Comparison of ENCODE assay signal across 15 cellular contexts in the genomic region with DNA sequence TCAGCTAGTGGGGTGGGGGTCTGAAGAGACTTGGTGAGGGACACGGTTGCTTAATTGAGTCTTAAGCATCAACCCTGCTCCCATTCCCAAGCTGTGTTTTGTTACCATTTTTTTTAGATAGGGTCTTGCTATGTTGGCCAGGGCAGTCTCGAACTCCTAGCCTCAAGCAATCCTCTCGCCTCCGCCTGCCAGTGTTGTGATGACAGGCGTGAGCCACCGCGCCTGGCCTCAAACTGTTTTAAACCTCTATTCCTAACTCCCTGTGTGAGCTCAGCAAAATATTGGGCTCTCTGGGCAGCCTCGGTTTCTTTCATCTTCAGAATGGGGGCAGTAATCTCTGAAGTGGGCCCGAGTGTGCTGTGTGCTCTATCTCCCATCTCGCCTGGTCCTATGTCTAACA. TPM values are rescaled to one million over a fixed set of nuclear protein-coding genes. Genes with fewer than 3 reads are reported as not detected.
DNase-seq lines count a peak whose midpoint lies in the region; ATAC-seq, FAIRE-seq and TF ChIP-seq lines count a peak whose summit lies in the region.
"Had no signal": no experiment of that assay in that cellular context is flagged by ENCODE, and none has a peak within 500 bp of the region (broad histone marks: within the 10 kb centered on the region; RNA-seq: fewer than 3 reads in every experiment).

No MANE protein-coding gene starts in this region.

- H4K5ac ChIP-seq in H1 (ENCODE audit: insufficient read length, low read depth, low read length) = no peak overlapping the region

- H3K36me3 ChIP-seq in HEK293 (ENCODE audit: control insufficient read depth in 2 of 2, insufficient read depth in 1 of 2, low read length in 2 of 2) = no peaks in the 10 kb centered on the region
- H3K36me3 ChIP-seq in H1 (ENCODE audit: control insufficient read depth in 2 of 4, insufficient read depth in 4 of 4, low read length in 3 of 4) = no peaks in the 10 kb centered on the region
- H3K36me3 ChIP-seq: brain microvascular endothelial cell, esophagus squamous epithelium, heart right ventricle had no signal

- WGBS in H1 (ENCODE audit: extremely low coverage in 1 of 2, insufficient coverage in 1 of 2, insufficient read length in 1 of 2, insufficient replicate concordance in 2 of 2, low coverage in 1 of 2, low lambda C conversion rate in 2 of 2, missing lambda C conversion rate in 1 of 2), 2 experiments = 35% methylated on average over 9 of the region's 10 CpGs; no CpG with 5 or more reads in 1 of the 2 experiments

- no peaks in the 10 kb centered on the region for H3K9me3 ChIP-seq in HEK293 (ENCODE audit: control insufficient read depth, insufficient read depth, low read depth, low read length)
- no peaks in the 10 kb centered on the region for H3K9me3 ChIP-seq in H1 (ENCODE audit: insufficient read depth in 2 of 2, low read depth in 1 of 2, low read length in 1 of 2)
- H3K9me3 ChIP-seq: esophagus squamous epithelium, heart right ventricle had no signal

- H3K4me1 Mint-ChIP-seq in activated naive CD4-positive, alpha-beta T cell treated with anti-CD3 and anti-CD28 coated beads, Interleukin-2, amount 10 ng/mL, durations not matched to agents 7 days and 5 days = peaks cover 45% of the 10 kb centered on the region
- H3K4me1 Mint-ChIP-seq in osteocyte (ENCODE audit: unreplicated experiment) = peaks cover 12% of the 10 kb centered on the region

- CTCF ChIA-PET in activated naive CD4-positive, alpha-beta T cell treated with anti-CD3 and anti-CD28 coated beads, Interleukin-2, amount 10 ng/mL, durations not matched to agents 7 days and 5 days (lab: Charles Lee) = no interaction called here
- CTCF ChIA-PET in HEK293 (lab: Yijun Ruan, JAX) = interaction anchor here (1.5 kb wide), 1 partner anchor 31 kb away, joined by 3 read pairs; no protein-coding TSS in a partner anchor
- CTCF ChIA-PET in H1 (lab: Charles Lee; ENCODE audit: partially characterized antibody) = interaction anchor here (1.1 to 1.6 kb wide), 2 partner anchors 21 to 105 kb away, joined by 4 read pairs; no protein-coding TSS in a partner anchor

- H3K4me1 ChIP-seq in HEK293 (ENCODE audit: control insufficient read depth, insufficient read depth, low read length) = no peaks in the 10 kb centered on the region
- H3K4me1 ChIP-seq in H1 (replicated peaks in 1 of 4; ENCODE audit: control insufficient read depth in 3 of 4, insufficient read depth in 4 of 4, low read length in 3 of 4) = peaks cover 0 to 27% (median 10%) of the 10 kb centered on the region in 4 experiments

- H3K4me2 ChIP-seq in H1 (ENCODE audit: insufficient read depth in 1 of 2, low read depth in 2 of 2, low read length in 2 of 2) = peak overlapping the region; percentile 66 to 94

- no peak for TF ChIP-seq RAD21 in H1 (IDR thresholded peaks at IDR 0.05 in 1 of 2, conservative IDR thresholded peaks at IDR 0.05 in 1 of 2; ENCODE audit: low read depth in 2 of 2, low read length in 2 of 2)

- no peak overlapping the region for H3K23ac ChIP-seq in H1 (ENCODE audit: insufficient read length)

- no peak overlapping the region for H2BK120ac ChIP-seq in H1 (replicated peaks; ENCODE audit: low read depth, low read length)

- no peak overlapping the region for H3K56ac ChIP-seq in H1 (replicated peaks; ENCODE audit: insufficient read length, low read depth, low read length)

- no peak overlapping the region for H3K9ac ChIP-seq in H1 (replicated peaks in 1 of 4; ENCODE audit: extremely low read depth in 1 of 4, low read depth in 3 of 4, low read length in 3 of 4)

- no peak for TF ChIP-seq EP300 in H1 (IDR thresholded peaks at IDR 0.05; ENCODE audit: borderline replicate concordance in 1 of 2, low read depth in 2 of 2, low read length in 2 of 2)

- H4K8ac ChIP-seq in H1 (ENCODE audit: extremely low read depth, insufficient read depth, low read length) = no peak overlapping the region

- peaks cover 0 to 5% of the 10 kb centered on the region in 2 experiments for H4K20me1 ChIP-seq in H1 (replicated peaks in 1 of 2; ENCODE audit: control insufficient read depth in 1 of 2, insufficient read depth in 2 of 2, low read length in 2 of 2)

- no peak for FAIRE-seq in H1 (lab: Jason Lieb, UNC)

- no peak overlapping the region for H3K14ac ChIP-seq in H1 (ENCODE audit: insufficient read length)

- H3K36me3 Mint-ChIP-seq in activated naive CD4-positive, alpha-beta T cell treated with anti-CD3 and anti-CD28 coated beads, Interleukin-2, amount 10 ng/mL, durations not matched to agents 7 days and 5 days = peaks cover 2% of the 10 kb centered on the region
- H3K36me3 Mint-ChIP-seq in activated naive CD4-positive, alpha-beta T cell treated with anti-CD3 and anti-CD28 coated beads, Interleukin-2, amount 50 U/mL, for 72 hours = no peaks in the 10 kb centered on the region
- no peaks in the 10 kb centered on the region for H3K36me3 Mint-ChIP-seq in osteocyte (ENCODE audit: unreplicated experiment)

- DNase-seq in activated naive CD4-positive, alpha-beta T cell treated with anti-CD3 and anti-CD28 coated beads, Interleukin-2, amount 10 ng/mL, durations not matched to agents 7 days and 5 days = no peak
- DNase-seq in activated naive CD4-positive, alpha-beta T cell treated with anti-CD3 and anti-CD28 coated beads, Interleukin-2, amount 50 U/mL, for 72 hours (ENCODE audit: low spot score in 2 of 2) = no peak
- DNase-seq in H1 (ENCODE audit: low read depth in 1 of 2, low spot score in 2 of 2) (no peak), osteocyte (ENCODE audit: extremely low spot score, unreplicated experiment) (no peak), NCI-H69 (lab: John Stamatoyannopoulos, UW) (no peak)
- DNase-seq: brain microvascular endothelial cell, DMS 273 treated with DMSO at 0.1 percent for 48 hours, esophagus squamous epithelium, heart right ventricle, NCI-H446 treated with DMSO at 0.1 percent for 48 hours, SIG-M5, T1000 had no signal

- peaks cover 9% of the 10 kb centered on the region; the same call in 1 of the 2 replicates for H3K23me2 ChIP-seq in H1 (ENCODE audit: low read depth, low read length)

- no peak overlapping the region for H3K27ac Mint-ChIP-seq in activated naive CD4-positive, alpha-beta T cell treated with anti-CD3 and anti-CD28 coated beads, Interleukin-2, amount 10 ng/mL, durations not matched to agents 7 days and 5 days
- H3K27ac Mint-ChIP-seq in activated naive CD4-positive, alpha-beta T cell treated with anti-CD3 and anti-CD28 coated beads, Interleukin-2, amount 50 U/mL, for 72 hours = no peak overlapping the region
- no peak overlapping the region for H3K27ac Mint-ChIP-seq in osteocyte (ENCODE audit: unreplicated experiment)

- no peak overlapping the region for H3K27ac ChIP-seq in HEK293 (ENCODE audit: extremely low read depth, low read depth, low read length)
- H3K27ac ChIP-seq in H1 (ENCODE audit: low read depth, low read length) = no peak overlapping the region
- H3K27ac ChIP-seq: brain microvascular endothelial cell had no signal

- no peak overlapping the region for H2BK15ac ChIP-seq in H1 (ENCODE audit: low read length)

- no peak overlapping the region for H2BK5ac ChIP-seq in H1 (ENCODE audit: low read depth, low read length)

- H2AFZ ChIP-seq in H1 (ENCODE audit: low read length) = no peak overlapping the region

- no peak for ATAC-seq in activated naive CD4-positive, alpha-beta T cell treated with anti-CD3 and anti-CD28 coated beads, Interleukin-2, amount 50 U/mL, for 72 hours
- ATAC-seq in GM18511 (IDR thresholded peaks at IDR 0.05; ENCODE audit: unreplicated experiment) (no peak), HG02981 (IDR thresholded peaks at IDR 0.05; ENCODE audit: unreplicated experiment) (no peak)
- ATAC-seq: heart right ventricle had no signal

- H3K9me3 Mint-ChIP-seq in activated naive CD4-positive, alpha-beta T cell treated with anti-CD3 and anti-CD28 coated beads, Interleukin-2, amount 10 ng/mL, durations not matched to agents 7 days and 5 days = no peaks in the 10 kb centered on the region
- H3K9me3 Mint-ChIP-seq in activated naive CD4-positive, alpha-beta T cell treated with anti-CD3 and anti-CD28 coated beads, Interleukin-2, amount 50 U/mL, for 72 hours = no peaks in the 10 kb centered on the region
- H3K9me3 Mint-ChIP-seq in osteocyte (ENCODE audit: unreplicated experiment) = no peaks in the 10 kb centered on the region

- no peak overlapping the region for H2BK20ac ChIP-seq in H1 (ENCODE audit: low read length)

- TF ChIP-seq POLR2A in H1 (IDR thresholded peaks at IDR 0.05; ENCODE audit: control extremely low read depth in 1 of 2, low read depth in 2 of 2, low read length in 2 of 2) = no peak

- no peak overlapping the region for H3K18ac ChIP-seq in H1 (ENCODE audit: extremely low read depth, low read length)

- peak overlapping the region; percentile 8 for H3K4me3 Mint-ChIP-seq in activated naive CD4-positive, alpha-beta T cell treated with anti-CD3 and anti-CD28 coated beads, Interleukin-2, amount 10 ng/mL, durations not matched to agents 7 days and 5 days
- peak overlapping the region; percentile 28 for H3K4me3 Mint-ChIP-seq in osteocyte (ENCODE audit: unreplicated experiment)

- no peaks in the 10 kb centered on the region for H3K79me2 ChIP-seq in H1 (ENCODE audit: control insufficient read depth in 1 of 2, insufficient read depth in 2 of 2, low read length in 2 of 2)

- H4K91ac ChIP-seq in H1 (replicated peaks; ENCODE audit: insufficient read length, low read length) = no peak overlapping the region

- H3K4me3 ChIP-seq in HEK293 (ENCODE audit: low read depth, low read length) (no peak overlapping the region), H1 (ENCODE audit: extremely low read depth in 1 of 4, insufficient read depth in 2 of 4, low read depth in 3 of 4, low read length in 4 of 4) (peak overlapping the region in 2 of 4 experiments; percentile 58 to 70; a peak in 3 of 8 replicates)

- POLR2A ChIA-PET in HEK293 (lab: Yijun Ruan, JAX) (interaction anchor here (1.2 to 2.0 kb wide), 2 partner anchors 8 to 22 kb away, joined by 3 to 12 read pairs; no protein-coding TSS in a partner anchor), H1 (lab: Charles Lee; ENCODE audit: partially characterized antibody) (interaction anchor here (0.6 to 1.4 kb wide), 3 partner anchors 25 to 29 kb away, joined by 3 to 4 read pairs (median 3); no protein-coding TSS in a partner anchor)

- H2AK5ac ChIP-seq in H1 (ENCODE audit: low read depth, low read length) = no peak overlapping the region

- H3K27me3 ChIP-seq in H1 (replicated peaks in 1 of 4; ENCODE audit: control insufficient read depth in 3 of 4, extremely low read depth in 1 of 4, insufficient read depth in 3 of 4, low read length in 3 of 4) = peaks cover 43 to 81% (median 65%) of the 10 kb centered on the region in 4 experiments
- H3K27me3 ChIP-seq: brain microvascular endothelial cell, esophagus squamous epithelium had no signal

- H3K79me1 ChIP-seq in H1 (ENCODE audit: low read depth, low read length) = no peaks in the 10 kb centered on the region

- no peak for TF ChIP-seq CTCF in HEK293 (tag by site-specific recombination; IDR thresholded peaks at IDR 0.05)
- TF ChIP-seq CTCF in H1 (IDR thresholded peaks at IDR 0.05; ENCODE audit: control extremely low read depth in 1 of 3, insufficient read depth in 1 of 3, low read depth in 1 of 3, low read length in 3 of 3) = no peak
- TF ChIP-seq CTCF in osteocyte (IDR thresholded peaks at IDR 0.05) = no peak

- H3K27me3 Mint-ChIP-seq in activated naive CD4-positive, alpha-beta T cell treated with anti-CD3 and anti-CD28 coated beads, Interleukin-2, amount 10 ng/mL, durations not matched to agents 7 days and 5 days = peaks cover 34% of the 10 kb centered on the region
- no peaks in the 10 kb centered on the region for H3K27me3 Mint-ChIP-seq in osteocyte (ENCODE audit: unreplicated experiment)

- 0 out of 2 replicates have a peak overlapping the region, but pooled peaks have one; percentile 3 for H2BK12ac ChIP-seq in H1 (ENCODE audit: low read depth, low read length)

- H3K4ac ChIP-seq in H1 (replicated peaks; ENCODE audit: insufficient read length, low read depth, low read length) = no peak overlapping the region

RNA-seq across cellular contexts. Expression of a gene that starts 26.3 kb away (rescaled TPM):
- 10 to 100 TPM in 1 of 2 donors, 1 to 10 TPM in 1; 5.9 to 10.0 TPM for total RNA-seq in activated naive CD4-positive, alpha-beta T cell treated with anti-CD3 and anti-CD28 coated beads, Interleukin-2, amount 50 U/mL, for 72 hours
- total RNA-seq in H1 (2021; fragmentation: NEBNext Ultra II Directional; extraction: Animal tissue kit (Norgen Biotek cat#: 25700)) = 6.2 and 9.0 TPM in 2 replicates
- polyA plus RNA-seq in H1 (2011; rRNA removed) = 1.4 and 1.9 TPM in 2 replicates
- 0.72 TPM for polyA plus RNA-seq in H1 (2011; cell fraction: cytosol; rRNA removed)
- 2.2 TPM for polyA plus RNA-seq in H1 (2011; cell fraction: nucleus; rRNA removed)
- 4.8 to 6.0 TPM (median 5.2 TPM) in 4 replicates for polyA plus RNA-seq in H1 (2012, experiment 1 of 2)
- polyA plus RNA-seq in H1 (2012, experiment 2 of 2) = 4.5 TPM
- 1.8 TPM for polyA plus RNA-seq in H1 (2013, experiment 1 of 2)
- 1.8 TPM for polyA plus RNA-seq in H1 (2013, experiment 2 of 2)
- 1.7 and 1.9 TPM in 2 replicates for polyA minus RNA-seq in H1 (2011; rRNA and poly(A)+ RNA removed)
- 3.3 TPM for polyA minus RNA-seq in H1 (2011; cell fraction: cytosol; rRNA and poly(A)+ RNA removed)
- polyA minus RNA-seq in H1 (2011; cell fraction: nucleus; rRNA and poly(A)+ RNA removed) = 2.1 TPM
- total RNA-seq in osteocyte = 22.9 and 24.6 TPM in 2 replicates

RNA-seq across cellular contexts. Expression of a gene that starts 50.2 kb away (rescaled TPM):
- 10 to 100 TPM; 17.4 to 29.3 TPM for total RNA-seq in activated naive CD4-positive, alpha-beta T cell treated with anti-CD3 and anti-CD28 coated beads, Interleukin-2, amount 50 U/mL, for 72 hours
- 24.0 and 25.7 TPM in 2 replicates for total RNA-seq in H1 (2021; fragmentation: NEBNext Ultra II Directional; extraction: Animal tissue kit (Norgen Biotek cat#: 25700))
- 3.5 and 4.5 TPM in 2 replicates for polyA plus RNA-seq in H1 (2011; rRNA removed)
- polyA plus RNA-seq in H1 (2011; cell fraction: cytosol; rRNA removed) = 10.6 TPM
- 7.8 TPM for polyA plus RNA-seq in H1 (2011; cell fraction: nucleus; rRNA removed)
- polyA plus RNA-seq in H1 (2012, experiment 1 of 2) = 17.3 to 24.6 TPM (median 19.5 TPM) in 4 replicates
- polyA plus RNA-seq in H1 (2012, experiment 2 of 2) = 3.3 TPM
- polyA plus RNA-seq in H1 (2013, experiment 1 of 2) = 20.7 TPM
- polyA plus RNA-seq in H1 (2013, experiment 2 of 2) = 18.6 TPM
- polyA minus RNA-seq in H1 (2011; rRNA and poly(A)+ RNA removed) = 5.5 and 7.8 TPM in 2 replicates
- 8.4 TPM for polyA minus RNA-seq in H1 (2011; cell fraction: cytosol; rRNA and poly(A)+ RNA removed)
- 7.7 TPM for polyA minus RNA-seq in H1 (2011; cell fraction: nucleus; rRNA and poly(A)+ RNA removed)
- 20.7 and 20.8 TPM in 2 replicates for total RNA-seq in osteocyte
